ENCODE assay signal across 12 cellular contexts in genomic region chr3:125192190-125193035, GRCh38. TPM values are rescaled to one million over a fixed set of nuclear protein-coding genes. Genes with fewer than 3 reads are reported as not detected.
DNase-seq lines count a peak whose midpoint lies in the region; ATAC-seq and TF ChIP-seq lines count a peak whose summit lies in the region.
"Had no signal": no experiment of that assay in that cellular context is flagged by ENCODE, and none has a peak within 500 bp of the region (broad histone marks: within the 10 kb centered on the region; RNA-seq: fewer than 3 reads in every experiment).

No MANE protein-coding gene starts in this region.

- DNase-seq in neuronal stem cell (ENCODE audit: low spot score) (no peak), NCI-H774 (lab: John Stamatoyannopoulos, UW) (no peak)
- no peak for DNase-seq in T-helper 2 cell treated with Interferon-gamma antibody and Interleukin-4, amounts not matched to agents 5 μg/mL and 100 μg/mL, for 36 hours (ENCODE audit: low spot score)
- DNase-seq in activated CD4-positive, alpha-beta T cell treated with anti-CD3 and anti-CD28 coated beads, Interleukin-2, amount 10 ng/mL, durations not matched to agents 7 days and 5 days, result no peak
- DNase-seq: adrenal gland, MG63, T-helper 1 cell had no signal

- H3K4me1 Mint-ChIP-seq in T-helper 2 cell treated with Interferon-gamma antibody and Interleukin-4, amounts not matched to agents 5 μg/mL and 100 μg/mL, for 36 hours (ENCODE audit: low read depth), result no peaks in the 10 kb centered on the region
- H3K4me1 Mint-ChIP-seq in activated CD4-positive, alpha-beta T cell treated with anti-CD3 and anti-CD28 coated beads, Interleukin-2, amount 10 ng/mL, durations not matched to agents 7 days and 5 days, result peaks cover 2% of the 10 kb centered on the region

- no peak overlapping the region for H4K91ac ChIP-seq in neuronal stem cell (ENCODE audit: low read depth, low read length, poor library complexity)

- no peak overlapping the region for H3K9ac ChIP-seq in OCI-LY1 (ENCODE audit: low read length)
- no peak overlapping the region for H3K9ac ChIP-seq in neuronal stem cell (ENCODE audit: low read depth, low read length, poor library complexity)

- H3K14ac ChIP-seq in neuronal stem cell (ENCODE audit: low read length), result no peak overlapping the region

- H3K36me3 Mint-ChIP-seq in T-helper 2 cell treated with Interferon-gamma antibody and Interleukin-4, amounts not matched to agents 5 μg/mL and 100 μg/mL, for 36 hours (ENCODE audit: low read depth), result no peaks in the 10 kb centered on the region
- H3K36me3 Mint-ChIP-seq in activated CD4-positive, alpha-beta T cell treated with anti-CD3 and anti-CD28 coated beads, Interleukin-2, amount 10 ng/mL, durations not matched to agents 7 days and 5 days (ENCODE audit: low read depth), result no peaks in the 10 kb centered on the region

- no peaks in the 10 kb centered on the region for H3F3A ChIP-seq in OCI-LY1 (ENCODE audit: insufficient read depth, low read length)

- H3K9me2 ChIP-seq in OCI-LY1 (ENCODE audit: low read depth, low read length), result no peaks in the 10 kb centered on the region

- ATAC-seq in GM19025 (IDR thresholded peaks at IDR 0.05; ENCODE audit: low read depth, unreplicated experiment) (peak; percentile 72), HG02678 (IDR thresholded peaks at IDR 0.05; ENCODE audit: unreplicated experiment) (peak; percentile 78), HG02840 (IDR thresholded peaks at IDR 0.05; ENCODE audit: low FRiP score, unreplicated experiment) (no peak)

- H2BK5ac ChIP-seq in neuronal stem cell (ENCODE audit: low read length), result no peak overlapping the region

- H3K79me1 ChIP-seq in neuronal stem cell (ENCODE audit: low read depth, low read length), result no peaks in the 10 kb centered on the region

- CTCF ChIA-PET in activated CD4-positive, alpha-beta T cell treated with anti-CD3 and anti-CD28 coated beads, Interleukin-2, amount 10 ng/mL, durations not matched to agents 7 days and 5 days (lab: Charles Lee), result no interaction called here

- H3K27me3 Mint-ChIP-seq in T-helper 2 cell treated with Interferon-gamma antibody and Interleukin-4, amounts not matched to agents 5 μg/mL and 100 μg/mL, for 36 hours (ENCODE audit: low read depth), result peaks cover 31% of the 10 kb centered on the region
- H3K27me3 Mint-ChIP-seq in activated CD4-positive, alpha-beta T cell treated with anti-CD3 and anti-CD28 coated beads, Interleukin-2, amount 10 ng/mL, durations not matched to agents 7 days and 5 days, result peaks cover 26% of the 10 kb centered on the region

- H3K9me3 ChIP-seq in OCI-LY1 (ENCODE audit: low read length) (no peaks in the 10 kb centered on the region), neuronal stem cell (replicated peaks in 1 of 2; ENCODE audit: control insufficient read depth in 2 of 2, insufficient read depth in 1 of 2, low read depth in 1 of 2, low read length in 2 of 2) (no peaks in the 10 kb centered on the region)
- H3K9me3 ChIP-seq: adrenal gland, MG63 had no signal

- no peak overlapping the region for H2AFZ ChIP-seq in OCI-LY1 (ENCODE audit: low read length)
- peak overlapping the region; percentile 72 for H2AFZ ChIP-seq in neuronal stem cell (ENCODE audit: low read length)

- no peaks in the 10 kb centered on the region for H3K36me3 ChIP-seq in OCI-LY1 (ENCODE audit: insufficient read depth, low read length)
- no peaks in the 10 kb centered on the region for H3K36me3 ChIP-seq in neuronal stem cell (replicated peaks in 1 of 2; ENCODE audit: control insufficient read depth in 2 of 2, insufficient read depth in 2 of 2, low read length in 2 of 2)
- H3K36me3 ChIP-seq: adrenal gland, MG63 had no signal

- no peak overlapping the region for H2BK15ac ChIP-seq in neuronal stem cell (ENCODE audit: low read length)

- no peak overlapping the region for H3K27ac Mint-ChIP-seq in T-helper 2 cell treated with Interferon-gamma antibody and Interleukin-4, amounts not matched to agents 5 μg/mL and 100 μg/mL, for 36 hours
- no peak overlapping the region for H3K27ac Mint-ChIP-seq in activated CD4-positive, alpha-beta T cell treated with anti-CD3 and anti-CD28 coated beads, Interleukin-2, amount 10 ng/mL, durations not matched to agents 7 days and 5 days

- H3K4ac ChIP-seq in neuronal stem cell (ENCODE audit: low read length), result no peak overlapping the region

- no peak overlapping the region for H3K4me3 Mint-ChIP-seq in T-helper 2 cell treated with Interferon-gamma antibody and Interleukin-4, amounts not matched to agents 5 μg/mL and 100 μg/mL, for 36 hours
- H3K4me3 Mint-ChIP-seq in activated CD4-positive, alpha-beta T cell treated with anti-CD3 and anti-CD28 coated beads, Interleukin-2, amount 10 ng/mL, durations not matched to agents 7 days and 5 days, result no peak overlapping the region
- H3K4me3 Mint-ChIP-seq: neural crest cell had no signal

- no CpG with 5 or more reads among the region's 12 CpGs for WGBS in neuronal stem cell (ENCODE audit: extremely low coverage in 2 of 2, insufficient read length in 2 of 2, insufficient replicate concordance in 1 of 2), 2 donors

- no peak overlapping the region for H3K18ac ChIP-seq in neuronal stem cell (ENCODE audit: low read length)

- no peak overlapping the region for H2BK12ac ChIP-seq in neuronal stem cell (ENCODE audit: low read length)

- no peak overlapping the region for H3K23ac ChIP-seq in neuronal stem cell (ENCODE audit: low read depth, low read length, poor library complexity)

- no peaks in the 10 kb centered on the region for H3K9me3 Mint-ChIP-seq in T-helper 2 cell treated with Interferon-gamma antibody and Interleukin-4, amounts not matched to agents 5 μg/mL and 100 μg/mL, for 36 hours
- no peaks in the 10 kb centered on the region for H3K9me3 Mint-ChIP-seq in activated CD4-positive, alpha-beta T cell treated with anti-CD3 and anti-CD28 coated beads, Interleukin-2, amount 10 ng/mL, durations not matched to agents 7 days and 5 days
- H3K9me3 Mint-ChIP-seq: neural crest cell had no signal

- peak; percentile 34; the same call in 1 of the 2 replicates for TF ChIP-seq CTCF in OCI-LY1 (IDR thresholded peaks at IDR 0.05; ENCODE audit: low read length)

- no peaks in the 10 kb centered on the region for H3K79me2 ChIP-seq in OCI-LY1 (ENCODE audit: insufficient read depth, low read length)

- H4K8ac ChIP-seq in neuronal stem cell (ENCODE audit: low read depth, low read length), result no peak overlapping the region

- H2AK5ac ChIP-seq in neuronal stem cell (ENCODE audit: low read depth, low read length), result no peak overlapping the region

- H3K4me3 ChIP-seq in OCI-LY1 (ENCODE audit: low read depth, low read length, poor library complexity, severe bottlenecking), result no peak overlapping the region
- H3K4me3 ChIP-seq in neuronal stem cell (ENCODE audit: low read length in 2 of 2), result no peak overlapping the region
- H3K4me3 ChIP-seq: adrenal gland, MG63 had no signal

- H3K27ac ChIP-seq in OCI-LY1 (ENCODE audit: low read depth, low read length, poor library complexity, severe bottlenecking) (no peak overlapping the region), neuronal stem cell (replicated peaks; ENCODE audit: low read length) (no peak overlapping the region)
- H3K27ac ChIP-seq: adrenal gland had no signal

- no peak overlapping the region for H2BK120ac ChIP-seq in neuronal stem cell (ENCODE audit: low read depth, low read length)

- H3K4me1 ChIP-seq in OCI-LY1 (ENCODE audit: insufficient read depth, low read length, severe bottlenecking) (no peaks in the 10 kb centered on the region), neuronal stem cell (ENCODE audit: control insufficient read depth in 2 of 2, insufficient read depth in 1 of 2, low read depth in 1 of 2, low read length in 2 of 2) (peaks cover 0 to 2% of the 10 kb centered on the region in 2 donors)
- H3K4me1 ChIP-seq: adrenal gland had no signal

- H3K27me3 ChIP-seq in OCI-LY1 (ENCODE audit: insufficient read depth, low read length), result no peaks in the 10 kb centered on the region
- no peaks in the 10 kb centered on the region for H3K27me3 ChIP-seq in neuronal stem cell (ENCODE audit: control insufficient read depth in 3 of 3, insufficient read depth in 3 of 3, low read depth in 1 of 3, low read length in 3 of 3)
- H3K27me3 ChIP-seq: adrenal gland, MG63 had no signal

- POLR2A ChIA-PET in activated CD4-positive, alpha-beta T cell treated with anti-CD3 and anti-CD28 coated beads, Interleukin-2, amount 10 ng/mL, durations not matched to agents 7 days and 5 days (lab: Charles Lee), result no interaction called here

- no peak overlapping the region; the same call in 1 of the 2 replicates for H3K4me2 ChIP-seq in OCI-LY1 (ENCODE audit: low read length)
- no peak overlapping the region for H3K4me2 ChIP-seq in neuronal stem cell (ENCODE audit: insufficient read depth, low read length, poor library complexity, severe bottlenecking)

- H4K20me1 ChIP-seq in OCI-LY1 (ENCODE audit: insufficient read depth, low read length), result no peaks in the 10 kb centered on the region

RNA-seq across cellular contexts. Expression of gene SLC12A8, which starts 20.1 kb away (rescaled TPM):
- 1.8 TPM for polyA plus RNA-seq in neuronal stem cell (2013, experiment 1 of 2)
- polyA plus RNA-seq in neuronal stem cell (2013, experiment 2 of 2), result 1.9 TPM
- total RNA-seq in activated CD4-positive, alpha-beta T cell treated with anti-CD3 and anti-CD28 coated beads, Interleukin-2, amount 10 ng/mL, durations not matched to agents 7 days and 5 days, result under 1 TPM; 0.10 to 0.37 TPM
